In the genomic region with DNA sequence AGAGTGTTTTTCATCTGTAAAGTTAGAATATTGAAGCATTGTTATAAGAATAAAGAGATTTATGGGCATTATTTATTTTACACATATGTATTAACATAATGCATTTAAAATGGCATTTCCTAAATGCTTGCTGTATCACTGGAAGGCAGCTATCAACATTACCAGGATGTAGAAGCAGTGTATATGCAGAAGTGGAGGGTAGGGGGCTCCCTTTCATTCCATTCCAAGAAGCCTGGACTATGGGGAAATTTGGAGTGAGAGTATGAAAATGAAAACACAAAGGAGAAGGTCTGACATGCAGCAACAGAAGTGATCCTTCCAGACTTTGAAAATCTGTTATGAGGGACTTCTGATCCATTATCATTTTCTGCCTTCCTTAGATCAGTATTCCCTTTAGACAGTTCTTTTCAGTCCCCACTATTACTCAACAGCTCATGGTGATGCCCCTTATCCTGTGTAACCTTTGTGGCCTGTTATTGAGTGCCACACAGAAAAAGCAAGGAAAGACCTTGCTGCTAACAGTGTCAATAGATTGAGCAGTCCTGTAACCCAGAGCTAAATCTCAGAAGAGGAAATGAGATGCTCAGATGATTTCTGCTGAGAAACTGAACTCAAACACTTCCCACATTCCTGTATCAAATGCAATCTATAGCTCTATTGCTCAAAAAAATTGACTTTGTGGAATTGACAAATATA, we compare ENCODE assay signal across 1 cellular context.
TF ChIP-seq lines count a peak whose summit lies in the region.

No MANE protein-coding gene starts in this region.

TF ChIP-seq in endothelial cell of umbilical vein, 7 proteins besides CTCF, POLR2A, EP300 and RAD21:
- TF ChIP-seq EZH2 (IDR thresholded peaks at IDR 0.05; ENCODE audit: borderline replicate concordance, low read depth, low read length, severe bottlenecking): no peak
- no peak for TF ChIP-seq GATA2 (IDR thresholded peaks at IDR 0.05; ENCODE audit: insufficient read depth, insufficient read length, low read depth, low read length)
- TF ChIP-seq, protein P1, sequence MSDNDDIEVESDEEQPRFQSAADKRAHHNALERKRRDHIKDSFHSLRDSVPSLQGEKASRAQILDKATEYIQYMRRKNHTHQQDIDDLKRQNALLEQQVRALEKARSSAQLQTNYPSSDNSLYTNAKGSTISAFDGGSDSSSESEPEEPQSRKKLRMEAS (IDR thresholded peaks at IDR 0.05; ENCODE audit: insufficient read depth, insufficient read length): no peak
- no peak for TF ChIP-seq POLR2AphosphoS5 (IDR thresholded peaks at IDR 0.05; ENCODE audit: insufficient read depth, low read depth, low read length)
- no peak for TF ChIP-seq FOS (IDR thresholded peaks at IDR 0.05; ENCODE audit: borderline replicate concordance, insufficient read depth, low read length)
- no peak for TF ChIP-seq JUN (IDR thresholded peaks at IDR 0.05; ENCODE audit: borderline replicate concordance, insufficient read depth, insufficient read length, low read depth)
- TF ChIP-seq MYC (IDR thresholded peaks at IDR 0.05; ENCODE audit: low read depth, low read length): no peak
TF ChIP-seq in endothelial cell of umbilical vein: peak in this region for 0.
